In genomic region chr2:29347774-29348465, GRCh38 we compare ENCODE assay signal across 11 cellular contexts.
DNase-seq lines count a peak whose midpoint lies in the region; ATAC-seq, FAIRE-seq and TF ChIP-seq lines count a peak whose summit lies in the region.
"Had no signal": no experiment of that assay in that cellular context is flagged by ENCODE, and none has a peak within 500 bp of the region (broad histone marks: within the 10 kb centered on the region; RNA-seq: fewer than 3 reads in every experiment).

No MANE protein-coding gene starts in this region.

- TF ChIP-seq POLR2A in GM12891 (IDR thresholded peaks at IDR 0.05; ENCODE audit: low read depth, low read length) = no peak

- no peak for FAIRE-seq in GM12891 (lab: Jason Lieb, UNC)
- FAIRE-seq: H1 had no signal

- DNase-seq in DMS 273 treated with DMSO at 0.1 percent for 48 hours (lab: John Stamatoyannopoulos, UW) (peak; percentile 32), GM12891 (ENCODE audit: insufficient read length, low spot score) (no peak), cerebellum (ENCODE audit: low spot score) (peak; percentile 31), NCI-H2196 treated with DMSO at 0.1 percent for 48 hours (lab: John Stamatoyannopoulos, UW; ENCODE audit: unreplicated experiment) (no peak), NCI-H146 (lab: John Stamatoyannopoulos, UW) (no peak)
- DNase-seq: Calu3; CD8-positive, alpha-beta T cell; GDM1; KG1 had no signal

- ATAC-seq in GM19467 (IDR thresholded peaks at IDR 0.05; ENCODE audit: unreplicated experiment) = no peak
- ATAC-seq: CD8-positive, alpha-beta T cell had no signal

TF ChIP-seq in GM12891, 5 proteins besides CTCF, POLR2A, EP300 and RAD21:
- TF ChIP-seq SPI1 (IDR thresholded peaks at IDR 0.05; ENCODE audit: low read depth, low read length) = no peak
- TF ChIP-seq POU2F2 (IDR thresholded peaks at IDR 0.05; ENCODE audit: low read depth, low read length) = peak; percentile 51; the same call in 1 of the 2 replicates
- no peak for TF ChIP-seq POLR2AphosphoS5 (IDR thresholded peaks at IDR 0.05; ENCODE audit: low read depth, low read length)

Comparison
In these comparisons a context has a peak if more than half of its experiments do, and no peak if none do; other contexts are left out.
1. DNase-seq: peak in DMS 273 treated with DMSO at 0.1 percent for 48 hours (single experiment) and cerebellum (single experiment); none in GM12891 (single experiment), NCI-H2196 treated with DMSO at 0.1 percent for 48 hours (single experiment) and NCI-H146 (single experiment).